Comparison of ENCODE assay signal across 1 cellular context in genomic region chr5:57102905-57103255, GRCh38.
TF ChIP-seq lines count a peak whose summit lies in the region.

No MANE protein-coding gene starts in this region.

TF ChIP-seq in HepG2, 621 proteins besides CTCF, POLR2A, EP300 and RAD21 (continued from another document and continues in another):
- TF ChIP-seq GFI1 (CRISPR knock-in tag; IDR thresholded peaks at IDR 0.05; ENCODE audit: borderline replicate concordance) (0 out of 2 replicates have a peak, but pooled peaks have one; percentile 13), HNRNPUL1 (IDR thresholded peaks at IDR 0.05; ENCODE audit: low read depth, low read length) (peak; percentile 38; the same call in 1 of the 2 replicates), IRX3 (CRISPR knock-in tag; IDR thresholded peaks at IDR 0.05; ENCODE audit: borderline replicate concordance, low read depth) (no peak), MED13 (CRISPR knock-in tag; IDR thresholded peaks at IDR 0.05) (no peak), FOXO1 (CRISPR knock-in tag; IDR thresholded peaks at IDR 0.05) (0 out of 2 replicates have a peak, but pooled peaks have one; percentile 48), HDAC1 (CRISPR knock-in tag; IDR thresholded peaks at IDR 0.05) (peak; percentile 2; the same call in 1 of the 2 replicates), CEBPG (CRISPR knock-in tag; IDR thresholded peaks at IDR 0.05) (peak; percentile 86), MAFG (CRISPR knock-in tag; IDR thresholded peaks at IDR 0.05) (no peak), ZNF281 (CRISPR knock-in tag; IDR thresholded peaks at IDR 0.05; ENCODE audit: borderline replicate concordance) (no peak), BRD4 (CRISPR knock-in tag; IDR thresholded peaks at IDR 0.05) (no peak), NCOR1 (IDR thresholded peaks at IDR 0.05; ENCODE audit: borderline replicate concordance, low read length) (peak; percentile 41; the same call in 1 of the 2 replicates), ZNF317 (CRISPR knock-in tag; IDR thresholded peaks at IDR 0.05) (no peak), PAF1 (CRISPR knock-in tag; IDR thresholded peaks at IDR 0.05) (no peak), ZNF879 (CRISPR knock-in tag; IDR thresholded peaks at IDR 0.05) (no peak), TEAD2 (CRISPR knock-in tag; IDR thresholded peaks at IDR 0.05) (no peak), ZBTB40 (IDR thresholded peaks at IDR 0.05) (no peak), ZBTB40 (CRISPR knock-in tag; IDR thresholded peaks at IDR 0.05) (no peak), BORCS8-MEF2B (CRISPR knock-in tag; IDR thresholded peaks at IDR 0.05) (no peak), POGK (CRISPR knock-in tag; conservative IDR thresholded peaks at IDR 0.05) (peak; percentile 25; the same call in 1 of the 2 replicates), NKX3-1 (CRISPR knock-in tag; IDR thresholded peaks at IDR 0.05) (no peak), SOX6 (IDR thresholded peaks at IDR 0.05) (no peak), SOX6 (CRISPR knock-in tag; IDR thresholded peaks at IDR 0.05) (peak; percentile 66; the same call in 1 of the 2 replicates), REPIN1 (CRISPR knock-in tag; IDR thresholded peaks at IDR 0.05; ENCODE audit: borderline replicate concordance, low read depth) (no peak), ZNF790 (CRISPR knock-in tag; IDR thresholded peaks at IDR 0.05; ENCODE audit: borderline replicate concordance) (no peak), HNRNPLL (IDR thresholded peaks at IDR 0.05; ENCODE audit: low read depth, low read length, poor library complexity, severe bottlenecking) (no peak), ZBTB7A (CRISPR knock-in tag; IDR thresholded peaks at IDR 0.05) (no peak)
- TF ChIP-seq, protein P1, sequence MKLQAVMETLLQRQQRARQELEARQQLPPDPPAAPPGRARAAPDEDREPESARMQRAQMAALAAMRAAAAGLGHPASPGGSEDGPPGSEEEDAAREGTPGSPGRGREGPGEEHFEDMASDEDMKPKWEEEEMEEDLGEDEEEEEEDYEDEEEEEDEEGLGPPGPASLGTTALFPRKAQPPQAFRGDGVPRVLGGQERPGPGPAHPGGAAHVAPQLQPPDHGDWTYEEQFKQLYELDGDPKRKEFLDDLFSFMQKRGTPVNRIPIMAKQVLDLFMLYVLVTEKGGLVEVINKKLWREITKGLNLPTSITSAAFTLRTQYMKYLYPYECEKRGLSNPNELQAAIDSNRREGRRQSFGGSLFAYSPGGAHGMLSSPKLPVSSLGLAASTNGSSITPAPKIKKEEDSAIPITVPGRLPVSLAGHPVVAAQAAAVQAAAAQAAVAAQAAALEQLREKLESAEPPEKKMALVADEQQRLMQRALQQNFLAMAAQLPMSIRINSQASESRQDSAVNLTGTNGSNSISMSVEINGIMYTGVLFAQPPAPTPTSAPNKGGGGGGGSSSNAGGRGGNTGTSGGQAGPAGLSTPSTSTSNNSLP (IDR thresholded peaks at IDR 0.05; ENCODE audit: low read depth, low read length) = peak; percentile 90
- TF ChIP-seq, protein P2, sequence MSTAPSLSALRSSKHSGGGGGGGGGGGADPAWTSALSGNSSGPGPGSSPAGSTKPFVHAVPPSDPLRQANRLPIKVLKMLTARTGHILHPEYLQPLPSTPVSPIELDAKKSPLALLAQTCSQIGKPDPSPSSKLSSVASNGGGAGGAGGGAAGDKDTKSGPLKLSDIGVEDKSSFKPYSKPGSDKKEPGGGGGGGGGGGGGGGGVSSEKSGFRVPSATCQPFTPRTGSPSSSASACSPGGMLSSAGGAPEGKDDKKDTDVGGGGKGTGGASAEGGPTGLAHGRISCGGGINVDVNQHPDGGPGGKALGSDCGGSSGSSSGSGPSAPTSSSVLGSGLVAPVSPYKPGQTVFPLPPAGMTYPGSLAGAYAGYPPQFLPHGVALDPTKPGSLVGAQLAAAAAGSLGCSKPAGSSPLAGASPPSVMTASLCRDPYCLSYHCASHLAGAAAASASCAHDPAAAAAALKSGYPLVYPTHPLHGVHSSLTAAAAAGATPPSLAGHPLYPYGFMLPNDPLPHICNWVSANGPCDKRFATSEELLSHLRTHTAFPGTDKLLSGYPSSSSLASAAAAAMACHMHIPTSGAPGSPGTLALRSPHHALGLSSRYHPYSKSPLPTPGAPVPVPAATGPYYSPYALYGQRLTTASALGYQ (CRISPR knock-in tag; IDR thresholded peaks at IDR 0.05) = peak; percentile 19; the same call in 1 of the 2 replicates
- TF ChIP-seq, protein P3, sequence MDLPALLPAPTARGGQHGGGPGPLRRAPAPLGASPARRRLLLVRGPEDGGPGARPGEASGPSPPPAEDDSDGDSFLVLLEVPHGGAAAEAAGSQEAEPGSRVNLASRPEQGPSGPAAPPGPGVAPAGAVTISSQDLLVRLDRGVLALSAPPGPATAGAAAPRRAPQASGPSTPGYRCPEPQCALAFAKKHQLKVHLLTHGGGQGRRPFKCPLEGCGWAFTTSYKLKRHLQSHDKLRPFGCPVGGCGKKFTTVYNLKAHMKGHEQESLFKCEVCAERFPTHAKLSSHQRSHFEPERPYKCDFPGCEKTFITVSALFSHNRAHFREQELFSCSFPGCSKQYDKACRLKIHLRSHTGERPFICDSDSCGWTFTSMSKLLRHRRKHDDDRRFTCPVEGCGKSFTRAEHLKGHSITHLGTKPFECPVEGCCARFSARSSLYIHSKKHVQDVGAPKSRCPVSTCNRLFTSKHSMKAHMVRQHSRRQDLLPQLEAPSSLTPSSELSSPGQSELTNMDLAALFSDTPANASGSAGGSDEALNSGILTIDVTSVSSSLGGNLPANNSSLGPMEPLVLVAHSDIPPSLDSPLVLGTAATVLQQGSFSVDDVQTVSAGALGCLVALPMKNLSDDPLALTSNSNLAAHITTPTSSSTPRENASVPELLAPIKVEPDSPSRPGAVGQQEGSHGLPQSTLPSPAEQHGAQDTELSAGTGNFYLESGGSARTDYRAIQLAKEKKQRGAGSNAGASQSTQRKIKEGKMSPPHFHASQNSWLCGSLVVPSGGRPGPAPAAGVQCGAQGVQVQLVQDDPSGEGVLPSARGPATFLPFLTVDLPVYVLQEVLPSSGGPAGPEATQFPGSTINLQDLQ (CRISPR knock-in tag; IDR thresholded peaks at IDR 0.05) = no peak
- TF ChIP-seq, protein P4, sequence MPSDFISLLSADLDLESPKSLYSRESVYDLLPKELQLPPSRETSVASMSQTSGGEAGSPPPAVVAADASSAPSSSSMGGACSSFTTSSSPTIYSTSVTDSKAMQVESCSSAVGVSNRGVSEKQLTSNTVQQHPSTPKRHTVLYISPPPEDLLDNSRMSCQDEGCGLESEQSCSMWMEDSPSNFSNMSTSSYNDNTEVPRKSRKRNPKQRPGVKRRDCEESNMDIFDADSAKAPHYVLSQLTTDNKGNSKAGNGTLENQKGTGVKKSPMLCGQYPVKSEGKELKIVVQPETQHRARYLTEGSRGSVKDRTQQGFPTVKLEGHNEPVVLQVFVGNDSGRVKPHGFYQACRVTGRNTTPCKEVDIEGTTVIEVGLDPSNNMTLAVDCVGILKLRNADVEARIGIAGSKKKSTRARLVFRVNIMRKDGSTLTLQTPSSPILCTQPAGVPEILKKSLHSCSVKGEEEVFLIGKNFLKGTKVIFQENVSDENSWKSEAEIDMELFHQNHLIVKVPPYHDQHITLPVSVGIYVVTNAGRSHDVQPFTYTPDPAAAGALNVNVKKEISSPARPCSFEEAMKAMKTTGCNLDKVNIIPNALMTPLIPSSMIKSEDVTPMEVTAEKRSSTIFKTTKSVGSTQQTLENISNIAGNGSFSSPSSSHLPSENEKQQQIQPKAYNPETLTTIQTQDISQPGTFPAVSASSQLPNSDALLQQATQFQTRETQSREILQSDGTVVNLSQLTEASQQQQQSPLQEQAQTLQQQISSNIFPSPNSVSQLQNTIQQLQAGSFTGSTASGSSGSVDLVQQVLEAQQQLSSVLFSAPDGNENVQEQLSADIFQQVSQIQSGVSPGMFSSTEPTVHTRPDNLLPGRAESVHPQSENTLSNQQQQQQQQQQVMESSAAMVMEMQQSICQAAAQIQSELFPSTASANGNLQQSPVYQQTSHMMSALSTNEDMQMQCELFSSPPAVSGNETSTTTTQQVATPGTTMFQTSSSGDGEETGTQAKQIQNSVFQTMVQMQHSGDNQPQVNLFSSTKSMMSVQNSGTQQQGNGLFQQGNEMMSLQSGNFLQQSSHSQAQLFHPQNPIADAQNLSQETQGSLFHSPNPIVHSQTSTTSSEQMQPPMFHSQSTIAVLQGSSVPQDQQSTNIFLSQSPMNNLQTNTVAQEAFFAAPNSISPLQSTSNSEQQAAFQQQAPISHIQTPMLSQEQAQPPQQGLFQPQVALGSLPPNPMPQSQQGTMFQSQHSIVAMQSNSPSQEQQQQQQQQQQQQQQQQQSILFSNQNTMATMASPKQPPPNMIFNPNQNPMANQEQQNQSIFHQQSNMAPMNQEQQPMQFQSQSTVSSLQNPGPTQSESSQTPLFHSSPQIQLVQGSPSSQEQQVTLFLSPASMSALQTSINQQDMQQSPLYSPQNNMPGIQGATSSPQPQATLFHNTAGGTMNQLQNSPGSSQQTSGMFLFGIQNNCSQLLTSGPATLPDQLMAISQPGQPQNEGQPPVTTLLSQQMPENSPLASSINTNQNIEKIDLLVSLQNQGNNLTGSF (CRISPR knock-in tag; IDR thresholded peaks at IDR 0.05) = no peak
